ENCODE assay signal across 19 cellular contexts in the genomic region with DNA sequence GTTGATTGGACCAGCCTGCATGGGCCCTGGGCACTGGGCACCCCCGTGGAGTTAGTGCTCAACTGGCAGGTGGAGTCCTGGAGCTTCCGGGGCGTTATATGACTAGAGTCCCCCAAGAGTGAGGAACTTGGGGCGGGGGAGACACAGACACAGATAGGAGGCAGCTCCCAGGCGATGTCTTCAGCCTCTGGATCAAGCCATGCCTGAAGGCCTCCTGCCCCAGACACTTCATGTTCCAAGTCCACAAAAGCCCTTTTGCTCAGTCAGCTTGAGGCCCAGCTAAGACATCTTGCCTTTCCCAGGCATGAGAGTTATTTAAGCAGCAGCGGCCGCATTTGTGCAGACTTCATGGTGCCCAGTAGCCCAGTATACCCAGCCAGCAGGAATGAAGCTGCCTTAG.
A peak's percentile ranks its signal among the peaks of the same experiment; 100 is the strongest.
DNase-seq lines count a peak whose midpoint lies in the region; ATAC-seq and TF ChIP-seq lines count a peak whose summit lies in the region.
"Had no signal": no experiment of that assay in that cellular context is flagged by ENCODE, and none has a peak within 500 bp of the region (broad histone marks: within the 10 kb centered on the region; RNA-seq: fewer than 3 reads in every experiment).

No MANE protein-coding gene starts in this region.

- H3K27ac Mint-ChIP-seq in brain = peak overlapping the region; percentile 38 to 91 (median 75)
- no peak overlapping the region for H3K27ac Mint-ChIP-seq in activated naive CD4-positive, alpha-beta T cell treated with anti-CD3 and anti-CD28 coated beads, Interleukin-2, amount 50 U/mL, for 72 hours
- H3K27ac Mint-ChIP-seq: B cell; CD4-positive, alpha-beta memory T cell had no signal

- no peak overlapping the region for H3K14ac ChIP-seq in neuronal stem cell (ENCODE audit: low read length)

- H3K9me3 ChIP-seq in BLaER1 = no peaks in the 10 kb centered on the region
- no peaks in the 10 kb centered on the region for H3K9me3 ChIP-seq in BLaER1 treated with 17β-estradiol and CSF1 and Interleukin-3, amounts not matched to agents 10 nM and 100 nM (replicated peaks in 1 of 11)
- no peaks in the 10 kb centered on the region for H3K9me3 ChIP-seq in neuronal stem cell (replicated peaks in 1 of 2; ENCODE audit: control insufficient read depth in 2 of 2, insufficient read depth in 1 of 2, low read depth in 1 of 2, low read length in 2 of 2)

- H3K27me3 Mint-ChIP-seq in brain = peaks cover 7% of the 10 kb centered on the region

- H3K4me3 ChIP-seq in BLaER1 = no peak overlapping the region
- no peak overlapping the region for H3K4me3 ChIP-seq in BLaER1 treated with 17β-estradiol and CSF1 and Interleukin-3, amounts not matched to agents 10 nM and 100 nM
- H3K4me3 ChIP-seq in neuronal stem cell (ENCODE audit: low read length in 2 of 2) = no peak overlapping the region
- H3K4me3 ChIP-seq: GM12878, GM23248 had no signal

- no peaks in the 10 kb centered on the region for H3K36me3 Mint-ChIP-seq in brain
- no peaks in the 10 kb centered on the region for H3K36me3 Mint-ChIP-seq in activated naive CD4-positive, alpha-beta T cell treated with anti-CD3 and anti-CD28 coated beads, Interleukin-2, amount 50 U/mL, for 72 hours
- H3K36me3 Mint-ChIP-seq: CD4-positive, alpha-beta memory T cell had no signal

- no CpG with 5 or more reads among the region's 7 CpGs for WGBS in neuronal stem cell (ENCODE audit: extremely low coverage in 2 of 2, insufficient read length in 2 of 2, insufficient replicate concordance in 1 of 2), 2 donors

- H2AFZ ChIP-seq in neuronal stem cell (ENCODE audit: low read length) = no peak overlapping the region
- H2AFZ ChIP-seq: GM23248 had no signal

- no peaks in the 10 kb centered on the region for H3K27me3 ChIP-seq in BLaER1
- no peaks in the 10 kb centered on the region for H3K27me3 ChIP-seq in BLaER1 treated with 17β-estradiol and CSF1 and Interleukin-3, amounts not matched to agents 10 nM and 100 nM
- H3K27me3 ChIP-seq in neuronal stem cell (ENCODE audit: control insufficient read depth in 3 of 3, insufficient read depth in 3 of 3, low read depth in 1 of 3, low read length in 3 of 3) = no peaks in the 10 kb centered on the region

- no peak overlapping the region for H3K9ac ChIP-seq in BLaER1
- no peak overlapping the region for H3K9ac ChIP-seq in BLaER1 treated with 17β-estradiol and CSF1 and Interleukin-3, amounts not matched to agents 10 nM and 100 nM
- H3K9ac ChIP-seq in neuronal stem cell (ENCODE audit: low read depth, low read length, poor library complexity) = no peak overlapping the region
- H3K9ac ChIP-seq: GM23248 had no signal

- peak overlapping the region; percentile 53 for H2AK5ac ChIP-seq in neuronal stem cell (ENCODE audit: low read depth, low read length)

- no peak for TF ChIP-seq CTCF in brain (conservative IDR thresholded peaks at IDR 0.05)

- peak overlapping the region; percentile 49 for H2BK12ac ChIP-seq in neuronal stem cell (ENCODE audit: low read length)

- no peaks in the 10 kb centered on the region for H3K36me3 ChIP-seq in BLaER1
- H3K36me3 ChIP-seq in BLaER1 treated with 17β-estradiol and CSF1 and Interleukin-3, amounts not matched to agents 10 nM and 100 nM = no peaks in the 10 kb centered on the region
- no peaks in the 10 kb centered on the region for H3K36me3 ChIP-seq in neuronal stem cell (replicated peaks in 1 of 2; ENCODE audit: control insufficient read depth in 2 of 2, insufficient read depth in 2 of 2, low read length in 2 of 2)

- no peak overlapping the region for H2BK5ac ChIP-seq in neuronal stem cell (ENCODE audit: low read length)

- H3K4me1 ChIP-seq in BLaER1 (peaks cover 94% of the 10 kb centered on the region), neuronal stem cell (ENCODE audit: control insufficient read depth in 2 of 2, insufficient read depth in 1 of 2, low read depth in 1 of 2, low read length in 2 of 2) (peaks cover 14 to 32% of the 10 kb centered on the region in 2 donors)
- peaks cover 28 to 98% (median 84%) of the 10 kb centered on the region in 10 experiments for H3K4me1 ChIP-seq in BLaER1 treated with 17β-estradiol and CSF1 and Interleukin-3, amounts not matched to agents 10 nM and 100 nM

- H3K4ac ChIP-seq in neuronal stem cell (ENCODE audit: low read length) = no peak overlapping the region

- H2BK120ac ChIP-seq in neuronal stem cell (ENCODE audit: low read depth, low read length) = no peak overlapping the region

- H4K91ac ChIP-seq in neuronal stem cell (ENCODE audit: low read depth, low read length, poor library complexity) = no peak overlapping the region

- H4K8ac ChIP-seq in neuronal stem cell (ENCODE audit: low read depth, low read length) = no peak overlapping the region

- H3K4me3 Mint-ChIP-seq in brain = no peak overlapping the region
- H3K4me3 Mint-ChIP-seq: B cell; CD4-positive, alpha-beta memory T cell; H9 had no signal

- H3K79me1 ChIP-seq in neuronal stem cell (ENCODE audit: low read depth, low read length) = peaks cover 1% of the 10 kb centered on the region

- H3K23ac ChIP-seq in neuronal stem cell (ENCODE audit: low read depth, low read length, poor library complexity) = no peak overlapping the region

- no peak for ATAC-seq in activated naive CD4-positive, alpha-beta T cell treated with anti-CD3 and anti-CD28 coated beads, Interleukin-2, amount 50 U/mL, for 72 hours
- ATAC-seq: GM12878, HCT116 had no signal

- H3K27ac ChIP-seq in BLaER1 (no peak overlapping the region), neuronal stem cell (replicated peaks; ENCODE audit: low read length) (no peak overlapping the region)
- no peak overlapping the region for H3K27ac ChIP-seq in BLaER1 treated with 17β-estradiol and CSF1 and Interleukin-3, amounts not matched to agents 10 nM and 100 nM
- H3K27ac ChIP-seq: GM23248 had no signal

- peak overlapping the region; percentile 59 for H3K18ac ChIP-seq in neuronal stem cell (ENCODE audit: low read length)

- H4K20me1 ChIP-seq in BLaER1 = no peaks in the 10 kb centered on the region
- peaks cover 0 to 8% (median 0%) of the 10 kb centered on the region in 11 experiments; a peak in 3 of 22 replicates for H4K20me1 ChIP-seq in BLaER1 treated with 17β-estradiol and CSF1 and Interleukin-3, amounts not matched to agents 10 nM and 100 nM

- peaks cover 63% of the 10 kb centered on the region for H3K4me1 Mint-ChIP-seq in brain

- H3K4me2 ChIP-seq in BLaER1 = peak overlapping the region; percentile 51; the same call in 1 of the 2 replicates
- peak overlapping the region in 8 of 11 experiments; percentile 17 to 89 (median 61); a peak in 6 of 22 replicates for H3K4me2 ChIP-seq in BLaER1 treated with 17β-estradiol and CSF1 and Interleukin-3, amounts not matched to agents 10 nM and 100 nM
- H3K4me2 ChIP-seq in neuronal stem cell (ENCODE audit: insufficient read depth, low read length, poor library complexity, severe bottlenecking) = no peak overlapping the region

- H2BK15ac ChIP-seq in neuronal stem cell (ENCODE audit: low read length) = peak overlapping the region; percentile 59

- DNase-seq in neuronal stem cell (ENCODE audit: low spot score) = no peak
- no peak for DNase-seq in DMS79 treated with DMSO at 0.1 percent for 48 hours (lab: John Stamatoyannopoulos, UW)
- no peak for DNase-seq in DMS153 treated with DMSO at 0.1 percent for 48 hours (lab: John Stamatoyannopoulos, UW; ENCODE audit: unreplicated experiment)
- DNase-seq in hypothalamus (lab: John Stamatoyannopoulos, UW) = no peak
- DNase-seq in activated naive CD4-positive, alpha-beta T cell treated with anti-CD3 and anti-CD28 coated beads, Interleukin-2, amount 50 U/mL, for 72 hours (ENCODE audit: low spot score in 2 of 2) = no peak
- DNase-seq: Calu3; CD4-positive, alpha-beta memory T cell; COR-L47; DMS53; DND-41; GDM1; GM23248; H9 had no signal

- peaks cover 0 to 3% (median 0%) of the 10 kb centered on the region in 5 experiments for H3K9me3 Mint-ChIP-seq in brain
- H3K9me3 Mint-ChIP-seq in activated naive CD4-positive, alpha-beta T cell treated with anti-CD3 and anti-CD28 coated beads, Interleukin-2, amount 50 U/mL, for 72 hours = no peaks in the 10 kb centered on the region
- H3K9me3 Mint-ChIP-seq: CD4-positive, alpha-beta memory T cell; H9 had no signal

Comparison
In these comparisons a context has a peak if more than half of its experiments do, and no peak if none do; other contexts are left out.
1. H3K27ac Mint-ChIP-seq: peak in brain (5 of 5); none in activated naive CD4-positive, alpha-beta T cell treated with anti-CD3 and anti-CD28 coated beads, Interleukin-2, amount 50 U/mL, for 72 hours (0 of 2).